Comparison of ENCODE assay signal across 8 cellular contexts in the genomic region with DNA sequence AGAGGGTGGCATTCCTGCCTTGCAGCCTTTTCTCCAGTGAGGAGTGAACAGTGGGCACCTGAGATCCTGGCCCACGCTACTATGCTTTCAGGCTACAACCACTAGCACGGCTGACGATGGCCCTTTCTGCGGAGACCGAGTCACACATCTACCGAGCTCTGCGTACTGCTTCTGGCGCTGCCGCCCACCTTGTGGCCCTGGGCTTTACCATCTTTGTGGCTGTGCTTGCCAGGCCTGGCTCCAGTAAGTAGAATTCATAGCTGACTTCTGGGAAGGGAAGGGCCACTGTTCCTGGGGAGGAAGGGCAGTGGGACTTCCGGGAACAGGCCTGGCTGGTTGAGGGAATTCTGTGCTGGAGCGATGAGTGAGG. TPM values are rescaled to one million over a fixed set of nuclear protein-coding genes. Genes with fewer than 3 reads are reported as not detected.
DNase-seq lines count a peak whose midpoint lies in the region; TF ChIP-seq lines count a peak whose summit lies in the region.

No MANE protein-coding gene starts in this region.

- DNase-seq in RWPE1 (ENCODE audit: low spot score) (no peak), esophagus muscularis mucosa (ENCODE audit: extremely low spot score) (no peak), prostate gland (ENCODE audit: low spot score) (no peak), NCI-H69 (lab: John Stamatoyannopoulos, UW) (no peak), NCI-H2081 treated with DMSO at 0.1 percent for 48 hours (lab: John Stamatoyannopoulos, UW) (no peak)
- DNase-seq in central memory CD4-positive, alpha-beta T cell = no peak
- no peak for DNase-seq in stimulated activated CD4-positive, alpha-beta T cell treated with anti-CD3 and anti-CD28 coated beads, Interleukin-2, amount 100 ng/mL, for 24 hours

- POLR2A ChIA-PET in RWPE1 (lab: Yijun Ruan, JAX; ENCODE audit: low non-redundant PET) = no interaction called here

- H3K27ac ChIP-seq in RWPE1 (peak overlapping the region; percentile 95), esophagus muscularis mucosa (replicated peaks in 1 of 4) (peak overlapping the region; percentile 87 to 96 (median 91)), prostate gland (peak overlapping the region; percentile 94 to 96)

- intact Hi-C loops in esophagus muscularis mucosa (cut with DNase I) (no loop called here), prostate gland (cut with DNase I) (loop anchor here (10.0 kb wide), 1 partner anchor 1033 kb away; a partner anchor contains a TSS)

- no peaks in the 10 kb centered on the region for H3K36me3 ChIP-seq in ES-I3 (ENCODE audit: insufficient read depth, low read length)
- peaks cover 14 to 57% (median 48%) of the 10 kb centered on the region in 4 donors for H3K36me3 ChIP-seq in esophagus muscularis mucosa
- no peaks in the 10 kb centered on the region for H3K36me3 ChIP-seq in prostate gland

- TF ChIP-seq EP300 in esophagus muscularis mucosa (IDR thresholded peaks at IDR 0.05) = no peak

- peak overlapping the region; percentile 58; the same call in 1 of the 2 replicates for H3K9ac ChIP-seq in ES-I3 (ENCODE audit: low read depth, low read length)

- no peak for TF ChIP-seq POLR2A in esophagus muscularis mucosa (IDR thresholded peaks at IDR 0.05; ENCODE audit: low read depth)
- TF ChIP-seq POLR2A in prostate gland (IDR thresholded peaks at IDR 0.05) = no peak

- no peaks in the 10 kb centered on the region for H3K27me3 ChIP-seq in esophagus muscularis mucosa
- H3K27me3 ChIP-seq in prostate gland (replicated peaks; ENCODE audit: insufficient read depth) = no peaks in the 10 kb centered on the region

- CTCF ChIA-PET in RWPE1 (lab: Yijun Ruan, JAX) = interaction anchor here (0.9 kb wide), 1 partner anchor 191 kb away, joined by 3 read pairs; no protein-coding TSS in a partner anchor

- H3K9me3 ChIP-seq in ES-I3 (ENCODE audit: control insufficient read depth, insufficient read depth, low read length) (no peaks in the 10 kb centered on the region), esophagus muscularis mucosa (no peaks in the 10 kb centered on the region), prostate gland (no peaks in the 10 kb centered on the region)

- H3K4me3 ChIP-seq in esophagus muscularis mucosa = peak overlapping the region; percentile 71 to 97 (median 74)
- peak overlapping the region; percentile 73 to 91 for H3K4me3 ChIP-seq in prostate gland

- 53% methylated on average over 11 of the region's 11 CpGs for WGBS in esophagus muscularis mucosa
- WGBS in prostate gland = 49% methylated on average over 11 of the region's 11 CpGs

- no peaks in the 10 kb centered on the region for H3K4me1 ChIP-seq in ES-I3 (ENCODE audit: insufficient read depth, low read length)
- H3K4me1 ChIP-seq in esophagus muscularis mucosa = peaks cover 46 to 74% (median 56%) of the 10 kb centered on the region in 4 donors
- peaks cover 26% of the 10 kb centered on the region for H3K4me1 ChIP-seq in prostate gland (replicated peaks)

- no peak for TF ChIP-seq CTCF in RWPE1 (conservative IDR thresholded peaks at IDR 0.05; ENCODE audit: low read depth)
- no peak for TF ChIP-seq CTCF in esophagus muscularis mucosa (IDR thresholded peaks at IDR 0.05)
- TF ChIP-seq CTCF in prostate gland (IDR thresholded peaks at IDR 0.05) = no peak

RNA-seq across cellular contexts. Expression of a gene that starts 0.6 kb away (rescaled TPM):
- total RNA-seq in esophagus muscularis mucosa (10 to 100 TPM in 1 of 4 donors, 1 to 10 TPM in 3; 5.4 to 12.4 (median 8.1) TPM), prostate gland (10 to 100 TPM; 33.2 to 39.9 TPM)

RNA-seq across cellular contexts. Expression of a gene that starts 0.7 kb away (rescaled TPM):
- total RNA-seq in esophagus muscularis mucosa (10 to 100 TPM; 10.4 to 16.7 (median 14.2) TPM), prostate gland (10 to 100 TPM; 22.8 to 32.1 TPM)

RNA-seq across cellular contexts. Expression of a gene that starts 5.8 kb away (rescaled TPM):
- total RNA-seq in esophagus muscularis mucosa = under 1 TPM in 3 of 4 donors, not detected in 1; 0.50 to 0.57 (median 0.52) TPM
- 10 to 100 TPM in 1 of 2 donors, 1 to 10 TPM in 1; 1.6 to 41.9 TPM for total RNA-seq in prostate gland

RNA-seq across cellular contexts. Expression of a gene that starts 8.0 kb away (rescaled TPM):
- total RNA-seq in esophagus muscularis mucosa = 10 to 100 TPM; 37.0 to 85.6 (median 66.3) TPM
- 10 to 100 TPM; 73.0 to 76.7 TPM for total RNA-seq in prostate gland

RNA-seq across cellular contexts. Expression of a gene that starts 10.7 kb away (rescaled TPM):
- total RNA-seq in esophagus muscularis mucosa (10 to 100 TPM; 28.7 to 44.2 (median 33.2) TPM), prostate gland (10 to 100 TPM; 23.8 to 36.6 TPM)
